ENCODE assay signal across 1 cellular context in the genomic region with DNA sequence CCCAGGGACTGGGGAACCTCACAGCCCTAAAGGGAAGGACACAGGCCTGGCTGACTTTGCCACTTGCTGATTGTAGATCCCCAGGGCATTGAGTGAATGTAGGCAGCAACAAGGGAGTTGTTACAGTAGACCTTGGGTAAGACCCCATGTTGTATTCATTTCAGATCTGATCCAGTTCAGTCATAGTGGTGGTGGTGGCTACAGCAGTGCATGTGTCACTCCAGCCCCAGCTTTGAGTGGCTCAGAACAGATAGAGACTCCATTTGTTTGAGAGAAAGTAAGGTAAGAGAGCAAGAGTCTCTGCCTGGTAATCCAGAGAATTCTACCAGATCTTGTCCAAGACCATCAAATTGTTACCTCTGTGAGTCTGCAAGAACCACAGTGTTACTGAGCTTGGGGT.
TF ChIP-seq lines count a peak whose summit lies in the region.

No MANE protein-coding gene starts in this region.

TF ChIP-seq in GM12878, 131 proteins besides CTCF, POLR2A, EP300 and RAD21 (continued from another document):
- no peak for TF ChIP-seq ELK1 (IDR thresholded peaks at IDR 0.05; ENCODE audit: low read depth, low read length)
- TF ChIP-seq GABPA (IDR thresholded peaks at IDR 0.05; ENCODE audit: low read depth) = no peak
- no peak for TF ChIP-seq E2F8 (IDR thresholded peaks at IDR 0.05; ENCODE audit: low read depth, partially characterized antibody)
- TF ChIP-seq ZNF687 (IDR thresholded peaks at IDR 0.05) = no peak
- no peak for TF ChIP-seq BCL3 (IDR thresholded peaks at IDR 0.05; ENCODE audit: borderline replicate concordance, insufficient read depth, low read depth, low read length, poor library complexity, severe bottlenecking)
- no peak for TF ChIP-seq SIX5 (IDR thresholded peaks at IDR 0.05; ENCODE audit: low read depth, low read length, severe bottlenecking)
